ENCODE assay signal across 8 cellular contexts in genomic region chr11:1308745-1309497, GRCh38. TPM values are rescaled to one million over a fixed set of nuclear protein-coding genes. Genes with fewer than 3 reads are reported as not detected.
A peak's percentile ranks its signal among the peaks of the same experiment; 100 is the strongest.
DNase-seq lines count a peak whose midpoint lies in the region; ATAC-seq and TF ChIP-seq lines count a peak whose summit lies in the region.

No MANE protein-coding gene starts in this region.

- H3K36me3 ChIP-seq in PC-3 (ENCODE audit: low read depth, low read length): no peaks in the 10 kb centered on the region
- no peaks in the 10 kb centered on the region for H3K36me3 ChIP-seq in endodermal cell (ENCODE audit: control insufficient read depth, insufficient read depth, low read length)

- 6 to 7% methylated on average over 17 to 58 of the region's 58 CpGs for WGBS in endodermal cell (ENCODE audit: insufficient coverage in 1 of 2, insufficient read length in 1 of 2), 2 experiments

- no peak overlapping the region for H3K27ac Mint-ChIP-seq in endodermal cell
- H3K27ac Mint-ChIP-seq in natural killer cell treated with Interleukin-12 subunit alpha and Interleukin-12 subunit beta and Interleukin-15 and Interleukin-18, amount 100 ng/mL, for 72 hours: peak overlapping the region; percentile 33 to 68

- H3K9me3 ChIP-seq in PC-3 (ENCODE audit: low read length) (no peaks in the 10 kb centered on the region), endodermal cell (ENCODE audit: control insufficient read depth, low read length) (peaks cover 23% of the 10 kb centered on the region)

- H3K4me1 ChIP-seq in PC-3 (ENCODE audit: insufficient read depth, low read length) (peaks cover 26% of the 10 kb centered on the region), endodermal cell (ENCODE audit: control insufficient read depth, insufficient read depth, low read length) (no peaks in the 10 kb centered on the region)

- H3K27me3 Mint-ChIP-seq in endodermal cell (ENCODE audit: insufficient read depth): peaks cover 31% of the 10 kb centered on the region
- peaks cover 0 to 3% of the 10 kb centered on the region in 2 donors for H3K27me3 Mint-ChIP-seq in natural killer cell treated with Interleukin-12 subunit alpha and Interleukin-12 subunit beta and Interleukin-15 and Interleukin-18, amount 100 ng/mL, for 72 hours

- DNase-seq in DMS 273 (lab: John Stamatoyannopoulos, UW; ENCODE audit: unreplicated experiment): peak; percentile 51
- DNase-seq in DMS 273 treated with DMSO at 0.1 percent for 48 hours (lab: John Stamatoyannopoulos, UW): no peak
- DNase-seq in PC-3: peak; percentile 12
- DNase-seq in endodermal cell: no peak
- no peak for DNase-seq in natural killer cell treated with Interleukin-12 subunit alpha and Interleukin-12 subunit beta and Interleukin-15 and Interleukin-18, amount 100 ng/mL, for 72 hours (ENCODE audit: low spot score)
- no peak for DNase-seq in cerebellar cortex (ENCODE audit: low spot score)
- no peak for DNase-seq in COLO829 (ENCODE audit: low spot score)

- H3K36me3 Mint-ChIP-seq in endodermal cell (ENCODE audit: low read depth): peaks cover 14% of the 10 kb centered on the region
- H3K36me3 Mint-ChIP-seq in natural killer cell treated with Interleukin-12 subunit alpha and Interleukin-12 subunit beta and Interleukin-15 and Interleukin-18, amount 100 ng/mL, for 72 hours: peaks cover 5% of the 10 kb centered on the region

- intact Hi-C loops in PC-3 (cut with micrococcal nuclease): loop anchor here (10.0 kb wide), 1 partner anchor 76 kb away; the partner anchor contains the start of gene BRSK2

- peaks cover 61% of the 10 kb centered on the region for H3K79me2 ChIP-seq in PC-3 (ENCODE audit: low read length)

- CTCF ChIA-PET in PC-3 (lab: Charles Lee): interaction anchor here (0.7 kb wide), 1 partner anchor 140 kb away, joined by 3 read pairs; no protein-coding TSS in a partner anchor

- POLR2A ChIA-PET in PC-3 (lab: Charles Lee; ENCODE audit: unreplicated experiment): interaction anchor here (0.6 kb wide), 2 partner anchors 187 to 550 kb away, joined by 3 to 8 read pairs; no protein-coding TSS in a partner anchor

- peak overlapping the region; percentile 45; the same call in 1 of the 2 replicates for H2AFZ ChIP-seq in PC-3 (ENCODE audit: low read length)

- ATAC-seq in HG02571 (IDR thresholded peaks at IDR 0.05; ENCODE audit: unreplicated experiment): peak; percentile 43
- peak; percentile 59 for ATAC-seq in PC-3
- peak; percentile 65 to 77 for ATAC-seq in natural killer cell treated with Interleukin-12 subunit alpha and Interleukin-12 subunit beta and Interleukin-15 and Interleukin-18, amount 100 ng/mL, for 72 hours

- peaks cover 6% of the 10 kb centered on the region for H3K4me1 Mint-ChIP-seq in endodermal cell
- peaks cover 27 to 32% of the 10 kb centered on the region in 2 donors for H3K4me1 Mint-ChIP-seq in natural killer cell treated with Interleukin-12 subunit alpha and Interleukin-12 subunit beta and Interleukin-15 and Interleukin-18, amount 100 ng/mL, for 72 hours (ENCODE audit: low read depth in 2 of 2)

- peaks cover 22% of the 10 kb centered on the region for H3K9me3 Mint-ChIP-seq in endodermal cell
- H3K9me3 Mint-ChIP-seq in natural killer cell treated with Interleukin-12 subunit alpha and Interleukin-12 subunit beta and Interleukin-15 and Interleukin-18, amount 100 ng/mL, for 72 hours: no peaks in the 10 kb centered on the region

- H3K4me2 ChIP-seq in PC-3 (ENCODE audit: low read length): peak overlapping the region; percentile 96

- no peaks in the 10 kb centered on the region for H4K20me1 ChIP-seq in PC-3 (ENCODE audit: low read length)

- peak overlapping the region; percentile 95 for H3K9ac ChIP-seq in PC-3 (ENCODE audit: low read length)
- H3K9ac ChIP-seq in endodermal cell (ENCODE audit: extremely low read depth, low read length, poor library complexity, severe bottlenecking): peak overlapping the region; percentile 51

- TF ChIP-seq CTCF in PC-3 (conservative IDR thresholded peaks at IDR 0.05; ENCODE audit: low read depth, low read length) (no peak), endodermal cell (conservative IDR thresholded peaks at IDR 0.05) (no peak)

- H3K4me3 ChIP-seq in PC-3 (ENCODE audit: low read length): peak overlapping the region; percentile 88
- peak overlapping the region; percentile 77 for H3K4me3 ChIP-seq in endodermal cell (ENCODE audit: low read length)

- H3K27me3 ChIP-seq in PC-3 (ENCODE audit: low read length) (no peaks in the 10 kb centered on the region), endodermal cell (ENCODE audit: control insufficient read depth, insufficient read depth, low read length, poor library complexity, severe bottlenecking) (peaks cover 6% of the 10 kb centered on the region)

- H3K27ac ChIP-seq in PC-3 (ENCODE audit: low read length): no peak overlapping the region
- H3K27ac ChIP-seq in endodermal cell (ENCODE audit: low read depth, low read length): peak overlapping the region; percentile 53

- no TSS peak for BruUV-seq in PC-3 (replicated peaks; lab: Mats Ljungman, UMichigan)

- H3F3A ChIP-seq in PC-3 (ENCODE audit: low read length, unreplicated experiment): no peaks in the 10 kb centered on the region

- H3K4me3 Mint-ChIP-seq in endodermal cell: peak overlapping the region; percentile 60
- H3K4me3 Mint-ChIP-seq in natural killer cell treated with Interleukin-12 subunit alpha and Interleukin-12 subunit beta and Interleukin-15 and Interleukin-18, amount 100 ng/mL, for 72 hours: peak overlapping the region; percentile 73

- H3K9me2 ChIP-seq in PC-3 (replicated peaks; ENCODE audit: low read length): no peaks in the 10 kb centered on the region

RNA-seq across cellular contexts. Expression of gene TOLLIP, which starts 0.5 kb away (rescaled TPM):
- 36.1 and 43.2 TPM in 2 replicates for total RNA-seq in PC-3 (2014; rRNA removed)
- total RNA-seq in endodermal cell: 10 to 100 TPM; 34.3 to 37.4 TPM
- polyA plus RNA-seq in endodermal cell (2013, experiment 1 of 2): 21.1 TPM
- polyA plus RNA-seq in endodermal cell (2013, experiment 2 of 2): 19.8 TPM
- total RNA-seq in natural killer cell treated with Interleukin-12 subunit alpha and Interleukin-12 subunit beta and Interleukin-15 and Interleukin-18, amount 100 ng/mL, for 72 hours: 10 to 100 TPM; 53.2 to 56.4 TPM

Comparison
In these comparisons a context has a peak if more than half of its experiments do, and no peak if none do; other contexts are left out.
1. DNase-seq: peak in DMS 273 (single experiment) and PC-3 (single experiment); none in DMS 273 treated with DMSO at 0.1 percent for 48 hours (single experiment), endodermal cell (single experiment), natural killer cell treated with Interleukin-12 subunit alpha and Interleukin-12 subunit beta and Interleukin-15 and Interleukin-18, amount 100 ng/mL, for 72 hours (single experiment), cerebellar cortex (single experiment) and COLO829 (single experiment).
2. Peak in every context shown above with its lines, with median percentiles within 50 percentile points of each other: ATAC-seq.